8 cellular contexts compared by ENCODE assay signal in genomic region chr11:118910309-118911112, GRCh38. TPM values are rescaled to one million over a fixed set of nuclear protein-coding genes. Genes with fewer than 3 reads are reported as not detected.
DNase-seq lines count a peak whose midpoint lies in the region; ATAC-seq and TF ChIP-seq lines count a peak whose summit lies in the region.

No MANE protein-coding gene starts in this region.

- no peak for TF ChIP-seq CTCF in AG09319 (IDR thresholded peaks at IDR 0.05; ENCODE audit: low read depth, low read length)
- no peak for TF ChIP-seq CTCF in vagina (IDR thresholded peaks at IDR 0.05)

- DNase-seq in AG09319 (ENCODE audit: extremely low read depth, low read depth), result peak; percentile 83
- peak; percentile 93 for DNase-seq in M059J (ENCODE audit: low read depth)
- DNase-seq in fibroblast of gingiva (ENCODE audit: low read depth), result peak; percentile 94
- DNase-seq in naive thymus-derived CD4-positive, alpha-beta T cell, result peak in 5 of 9 donors; percentile 52 to 74 (median 54)
- DNase-seq in vagina (ENCODE audit: extremely low spot score in 2 of 2), result no peak
- no peak for DNase-seq in NCI-H2196 (lab: John Stamatoyannopoulos, UW; ENCODE audit: unreplicated experiment)
- DNase-seq in NCI-H524 (lab: John Stamatoyannopoulos, UW), result no peak

- peak overlapping the region; percentile 98 for H3K4me3 Mint-ChIP-seq in activated T-helper 17 cell treated with anti-CD3 and anti-CD28 coated beads, Interleukin-2, amount 50 U/mL, for 72 hours
- H3K4me3 Mint-ChIP-seq in naive thymus-derived CD4-positive, alpha-beta T cell, result peak overlapping the region; percentile 83 to 99 (median 90)

- H3K27ac Mint-ChIP-seq in activated T-helper 17 cell treated with anti-CD3 and anti-CD28 coated beads, Interleukin-2, amount 50 U/mL, for 72 hours, result peak overlapping the region; percentile 86
- peak overlapping the region; percentile 75 to 100 (median 98) for H3K27ac Mint-ChIP-seq in naive thymus-derived CD4-positive, alpha-beta T cell

- peaks cover 59 to 78% of the 10 kb centered on the region in 2 donors for H3K4me1 ChIP-seq in naive thymus-derived CD4-positive, alpha-beta T cell (ENCODE audit: control insufficient read depth in 2 of 2, insufficient read depth in 2 of 2, low read length in 2 of 2)
- H3K4me1 ChIP-seq in vagina, result peaks cover 89% of the 10 kb centered on the region

- H3K9me3 ChIP-seq in naive thymus-derived CD4-positive, alpha-beta T cell (ENCODE audit: control insufficient read depth in 2 of 3, low read length in 3 of 3), result no peaks in the 10 kb centered on the region
- no peaks in the 10 kb centered on the region for H3K9me3 ChIP-seq in vagina

- H3K36me3 ChIP-seq in naive thymus-derived CD4-positive, alpha-beta T cell (ENCODE audit: control insufficient read depth in 2 of 3, insufficient read depth in 3 of 3, low read length in 3 of 3), result peaks cover 8 to 29% (median 19%) of the 10 kb centered on the region in 3 experiments
- H3K36me3 ChIP-seq in vagina, result peaks cover 0 to 21% of the 10 kb centered on the region in 2 donors

- intact Hi-C loops in naive thymus-derived CD4-positive, alpha-beta T cell (cut with micrococcal nuclease), result loop anchor here in 1 of 2 donors (5.0 kb wide), 1 partner anchor 118 kb away; the partner anchor contains the start of gene DDX6
- intact Hi-C loops in vagina (cut with DNase I), result no loop called here

- no peaks in the 10 kb centered on the region for H3K9me3 Mint-ChIP-seq in activated T-helper 17 cell treated with anti-CD3 and anti-CD28 coated beads, Interleukin-2, amount 50 U/mL, for 72 hours
- H3K9me3 Mint-ChIP-seq in naive thymus-derived CD4-positive, alpha-beta T cell, result peaks cover 0 to 3% (median 0%) of the 10 kb centered on the region in 11 donors

- ATAC-seq in activated T-helper 17 cell treated with anti-CD3 and anti-CD28 coated beads, Interleukin-2, amount 50 U/mL, for 72 hours (replicated peaks), result peak; percentile 22
- ATAC-seq in naive thymus-derived CD4-positive, alpha-beta T cell, result peak; percentile 31

- no peaks in the 10 kb centered on the region for H3K27me3 ChIP-seq in naive thymus-derived CD4-positive, alpha-beta T cell (ENCODE audit: control insufficient read depth in 2 of 2, insufficient read depth in 2 of 2, low read length in 2 of 2)
- no peaks in the 10 kb centered on the region for H3K27me3 ChIP-seq in vagina

- no peaks in the 10 kb centered on the region for H3K27me3 Mint-ChIP-seq in activated T-helper 17 cell treated with anti-CD3 and anti-CD28 coated beads, Interleukin-2, amount 50 U/mL, for 72 hours
- H3K27me3 Mint-ChIP-seq in naive thymus-derived CD4-positive, alpha-beta T cell, result no peaks in the 10 kb centered on the region

- POLR2A ChIA-PET in naive thymus-derived CD4-positive, alpha-beta T cell (lab: Charles Lee), result interaction anchor here (0.6 to 10.8 kb wide), 8 partner anchors 18 to 139 kb away, joined by 3 to 201 read pairs (median 7); partner anchors contain the start of gene DDX6

- peak overlapping the region; percentile 96 for H3K27ac ChIP-seq in naive thymus-derived CD4-positive, alpha-beta T cell (ENCODE audit: low read depth, low read length)
- H3K27ac ChIP-seq in vagina, result peak overlapping the region; percentile 96

- peaks cover 31% of the 10 kb centered on the region for H3K36me3 Mint-ChIP-seq in activated T-helper 17 cell treated with anti-CD3 and anti-CD28 coated beads, Interleukin-2, amount 50 U/mL, for 72 hours (ENCODE audit: low read depth)
- H3K36me3 Mint-ChIP-seq in naive thymus-derived CD4-positive, alpha-beta T cell, result peaks cover 0 to 17% (median 16%) of the 10 kb centered on the region in 5 donors

- peaks cover 38% of the 10 kb centered on the region for H3K4me1 Mint-ChIP-seq in activated T-helper 17 cell treated with anti-CD3 and anti-CD28 coated beads, Interleukin-2, amount 50 U/mL, for 72 hours
- H3K4me1 Mint-ChIP-seq in naive thymus-derived CD4-positive, alpha-beta T cell, result peaks cover 48 to 81% (median 71%) of the 10 kb centered on the region in 7 donors

- CTCF ChIA-PET in naive thymus-derived CD4-positive, alpha-beta T cell (lab: Charles Lee), result interaction anchor here (0.7 to 2.6 kb wide), 6 partner anchors 15 to 217 kb away, joined by 3 to 9 read pairs (median 4); no protein-coding TSS in a partner anchor

- peak in 1 of 2 donors; percentile 30 for TF ChIP-seq POLR2A in vagina (IDR thresholded peaks at IDR 0.05)

- peak overlapping the region; percentile 66 for H3K4me3 ChIP-seq in naive thymus-derived CD4-positive, alpha-beta T cell (ENCODE audit: low read length)
- peak overlapping the region; percentile 44 to 60 for H3K4me3 ChIP-seq in vagina

RNA-seq across cellular contexts. Expression of gene BCL9L, which starts 15.2 kb away (rescaled TPM):
- 15.9 and 27.4 TPM in 2 replicates for total RNA-seq in M059J (2014; rRNA removed; shearing (Covaris generic))
- total RNA-seq in activated T-helper 17 cell treated with anti-CD3 and anti-CD28 coated beads, Interleukin-2, amount 50 U/mL, for 72 hours, result 10 to 100 TPM; 30.2 to 49.6 TPM
- total RNA-seq in naive thymus-derived CD4-positive, alpha-beta T cell, result 100 to 1,000 TPM in 4 of 5 experiments, 10 to 100 TPM in 1; 67.8 to 269 (median 266) TPM
- polyA plus RNA-seq in naive thymus-derived CD4-positive, alpha-beta T cell, result 1 to 10 TPM; 6.7 to 7.2 TPM
- total RNA-seq in vagina, result 30.0 TPM

RNA-seq across cellular contexts. Expression of gene CXCR5, which starts 26.8 kb away (rescaled TPM):
- total RNA-seq in M059J (2014; rRNA removed; shearing (Covaris generic)), result not detected in 2 replicates
- 10 to 100 TPM in 1 of 2 donors, 1 to 10 TPM in 1; 8.0 to 20.2 TPM for total RNA-seq in activated T-helper 17 cell treated with anti-CD3 and anti-CD28 coated beads, Interleukin-2, amount 50 U/mL, for 72 hours
- 1 to 10 TPM in 4 of 5 experiments, under 1 TPM in 1; 0.41 to 2.9 (median 2.1) TPM for total RNA-seq in naive thymus-derived CD4-positive, alpha-beta T cell
- polyA plus RNA-seq in naive thymus-derived CD4-positive, alpha-beta T cell, result 1 to 10 TPM in 1 of 2 donors, under 1 TPM in 1; 0.60 to 1.1 TPM
- total RNA-seq in vagina, result not detected

RNA-seq across cellular contexts. Expression of gene UPK2, which starts 45.6 kb away (rescaled TPM):
- not detected in 2 replicates for total RNA-seq in M059J (2014; rRNA removed; shearing (Covaris generic))
- 1 to 10 TPM in 1 of 2 donors, under 1 TPM in 1; 0.43 to 7.1 TPM for total RNA-seq in activated T-helper 17 cell treated with anti-CD3 and anti-CD28 coated beads, Interleukin-2, amount 50 U/mL, for 72 hours
- under 1 TPM in 1 of 5 experiments, not detected in 4; 0.24 TPM for total RNA-seq in naive thymus-derived CD4-positive, alpha-beta T cell
- under 1 TPM in 1 of 2 donors, not detected in 1; 0.51 TPM for polyA plus RNA-seq in naive thymus-derived CD4-positive, alpha-beta T cell
- not detected for total RNA-seq in vagina

Comparison
In these comparisons a context has a peak if more than half of its experiments do, and no peak if none do; other contexts are left out.
1. DNase-seq: peak in AG09319 (single experiment), M059J (single experiment), fibroblast of gingiva (single experiment) and naive thymus-derived CD4-positive, alpha-beta T cell (5 of 9); none in vagina (0 of 2), NCI-H2196 (single experiment) and NCI-H524 (0 of 2).